Comparison of ENCODE assay signal across 8 cellular contexts in genomic region chr12:122837306-122838265, GRCh38. TPM values are rescaled to one million over a fixed set of nuclear protein-coding genes. Genes with fewer than 3 reads are reported as not detected.
DNase-seq lines count a peak whose midpoint lies in the region; ATAC-seq, FAIRE-seq and TF ChIP-seq lines count a peak whose summit lies in the region.

No MANE protein-coding gene starts in this region.

- POLR2A ChIA-PET in A549 (lab: Yijun Ruan, JAX), result no interaction called here

- no peaks in the 10 kb centered on the region for H3K9me3 ChIP-seq in A549
- no peaks in the 10 kb centered on the region for H3K9me3 ChIP-seq in liver (ENCODE audit: control insufficient read depth in 4 of 4, low read length in 3 of 4)

- TF ChIP-seq RAD21 in A549 (conservative IDR thresholded peaks at IDR 0.05 in 1 of 2, IDR thresholded peaks at IDR 0.05 in 1 of 2) (no peak), liver (IDR thresholded peaks at IDR 0.05) (no peak)

- H3K4me3 ChIP-seq in A549 (no peak overlapping the region), H7 (ENCODE audit: insufficient read depth, low read depth, low read length) (no peak overlapping the region), liver (ENCODE audit: low read depth in 1 of 3, low read length in 3 of 3) (peak overlapping the region in 2 of 3 donors; percentile 39 to 88)

- intact Hi-C loops in activated T-helper 2 cell treated with anti-CD3 and anti-CD28 coated beads, Interferon-gamma antibody, Interleukin-2, Interleukin-4, amounts not matched to agents 10 μg/mL and 5 μg/mL and 100 μg/mL, durations not matched to agents 14 hours and 24 hours and 36 hours (cut with micrococcal nuclease), result no loop called here

- no peak for TF ChIP-seq POLR2A in A549 (IDR thresholded peaks at IDR 0.05; ENCODE audit: low read length)

- ATAC-seq in A549 (no peak), HG03196 (IDR thresholded peaks at IDR 0.05; ENCODE audit: unreplicated experiment) (no peak)

- no peak for TF ChIP-seq EP300 in A549 (IDR thresholded peaks at IDR 0.05)

- H3K36me3 ChIP-seq in H7 (replicated peaks; ENCODE audit: control insufficient read depth, insufficient read depth, low read length) (no peaks in the 10 kb centered on the region), liver (ENCODE audit: control insufficient read depth in 4 of 4, insufficient read depth in 3 of 4, low read depth in 1 of 4, low read length in 3 of 4) (no peaks in the 10 kb centered on the region)

- peak overlapping the region in 1 of 2 donors; percentile 58 for H3K9ac ChIP-seq in liver (ENCODE audit: low read depth in 1 of 2, low read length in 2 of 2)

- DNase-seq in A549 (ENCODE audit: low read depth in 1 of 2, low spot score in 1 of 2), result no peak
- DNase-seq in H7, result peak; percentile 43
- DNase-seq in activated T-helper 2 cell treated with anti-CD3 and anti-CD28 coated beads, Interferon-gamma antibody, Interleukin-2, Interleukin-4, amounts not matched to agents 10 μg/mL and 5 μg/mL and 100 μg/mL, durations not matched to agents 14 hours and 24 hours and 36 hours (ENCODE audit: low spot score), result no peak
- DNase-seq in GM03348 (ENCODE audit: low spot score), result no peak
- no peak for DNase-seq in H4 (ENCODE audit: low spot score)
- DNase-seq in NCI-H510A treated with DMSO at 0.1 percent for 48 hours (lab: John Stamatoyannopoulos, UW), result no peak

- H3K27me3 ChIP-seq in H7 (ENCODE audit: control insufficient read depth, insufficient read depth, low read length) (peaks cover 12% of the 10 kb centered on the region), liver (ENCODE audit: control insufficient read depth in 4 of 4, insufficient read depth in 4 of 4, low read length in 3 of 4) (no peaks in the 10 kb centered on the region)

- no peaks in the 10 kb centered on the region for H3K9me3 Mint-ChIP-seq in activated T-helper 2 cell treated with anti-CD3 and anti-CD28 coated beads, Interferon-gamma antibody, Interleukin-2, Interleukin-4, amounts not matched to agents 10 μg/mL and 5 μg/mL and 100 μg/mL, durations not matched to agents 14 hours and 24 hours and 36 hours

- peak overlapping the region; percentile 35; the same call in 1 of the 3 replicates for H3K4me2 ChIP-seq in A549

- peaks cover 14% of the 10 kb centered on the region for H3K36me3 Mint-ChIP-seq in activated T-helper 2 cell treated with anti-CD3 and anti-CD28 coated beads, Interferon-gamma antibody, Interleukin-2, Interleukin-4, amounts not matched to agents 10 μg/mL and 5 μg/mL and 100 μg/mL, durations not matched to agents 14 hours and 24 hours and 36 hours (ENCODE audit: low read depth)

- peak overlapping the region; percentile 27 for H3K4me3 Mint-ChIP-seq in activated T-helper 2 cell treated with anti-CD3 and anti-CD28 coated beads, Interferon-gamma antibody, Interleukin-2, Interleukin-4, amounts not matched to agents 10 μg/mL and 5 μg/mL and 100 μg/mL, durations not matched to agents 14 hours and 24 hours and 36 hours (ENCODE audit: low read depth)

- H3K27me3 Mint-ChIP-seq in activated T-helper 2 cell treated with anti-CD3 and anti-CD28 coated beads, Interferon-gamma antibody, Interleukin-2, Interleukin-4, amounts not matched to agents 10 μg/mL and 5 μg/mL and 100 μg/mL, durations not matched to agents 14 hours and 24 hours and 36 hours (ENCODE audit: low read depth), result peaks cover 14% of the 10 kb centered on the region

- TF ChIP-seq CTCF in A549 (IDR thresholded peaks at IDR 0.05) (no peak), liver (IDR thresholded peaks at IDR 0.05; ENCODE audit: low read depth, low read length, missing input control) (no peak)

- H3K27ac ChIP-seq in A549 (no peak overlapping the region), liver (ENCODE audit: low read depth in 1 of 2, low read length in 2 of 2) (peak overlapping the region; percentile 70 to 94)

- no peak for FAIRE-seq in A549 (lab: Jason Lieb, UNC)

- peaks cover 39% of the 10 kb centered on the region for H3K4me1 ChIP-seq in A549
- H3K4me1 ChIP-seq in liver (ENCODE audit: control insufficient read depth in 4 of 4, insufficient read depth in 4 of 4, low read length in 3 of 4), result peaks cover 13 to 65% (median 45%) of the 10 kb centered on the region in 4 donors

- CTCF ChIA-PET in A549 (lab: Yijun Ruan, JAX), result interaction anchor here (1.0 to 1.5 kb wide), 4 partner anchors 10 to 44 kb away, joined by 4 to 6 read pairs (median 4); no protein-coding TSS in a partner anchor

- no peak overlapping the region for H3K27ac Mint-ChIP-seq in activated T-helper 2 cell treated with anti-CD3 and anti-CD28 coated beads, Interferon-gamma antibody, Interleukin-2, Interleukin-4, amounts not matched to agents 10 μg/mL and 5 μg/mL and 100 μg/mL, durations not matched to agents 14 hours and 24 hours and 36 hours

- WGBS in A549 (ENCODE audit: missing lambda C conversion rate), result 83% methylated on average over 22 of the region's 22 CpGs
- WGBS in liver, result 45% methylated on average over 22 of the region's 22 CpGs

- peaks cover 23% of the 10 kb centered on the region for H3K4me1 Mint-ChIP-seq in activated T-helper 2 cell treated with anti-CD3 and anti-CD28 coated beads, Interferon-gamma antibody, Interleukin-2, Interleukin-4, amounts not matched to agents 10 μg/mL and 5 μg/mL and 100 μg/mL, durations not matched to agents 14 hours and 24 hours and 36 hours (ENCODE audit: low read depth)

TF ChIP-seq in A549, 52 proteins besides CTCF, POLR2A, EP300 and RAD21:
- TF ChIP-seq GATA3 (IDR thresholded peaks at IDR 0.05; ENCODE audit: borderline replicate concordance) (no peak), RNF2 (IDR thresholded peaks at IDR 0.05; ENCODE audit: borderline replicate concordance, low read depth) (no peak), NR3C1 (IDR thresholded peaks at IDR 0.05) (no peak)

TF ChIP-seq in liver, 16 proteins besides CTCF, POLR2A, EP300 and RAD21 (continues in another document):
- TF ChIP-seq ZBTB33 (IDR thresholded peaks at IDR 0.05) (no peak), HNF4A (conservative IDR thresholded peaks at IDR 0.05) (peak in 1 of 2 donors; percentile 40)

RNA-seq across cellular contexts. Expression of gene HIP1R, which starts 2.3 kb away (rescaled TPM):
- 9.0 and 10.3 TPM in 2 replicates for polyA plus RNA-seq in A549 (2011; rRNA removed)
- polyA plus RNA-seq in A549 (2012; cell fraction: cytosol; rRNA removed), result 14.6 and 16.8 TPM in 2 replicates
- polyA plus RNA-seq in A549 (2012; cell fraction: nucleus; rRNA removed), result 85.5 and 100 TPM in 2 replicates
- 9.1 to 11.2 TPM (median 10.6 TPM) in 3 replicates for polyA plus RNA-seq in A549 (2017; fragmentation: RNase III; extraction: RNeasy Plus Mini Kit Qiagen cat#74134 plus additional on column Dnase treatment)
- 18.0 and 19.9 TPM in 2 replicates for polyA minus RNA-seq in A549 (2011; rRNA and poly(A)+ RNA removed)
- total RNA-seq in H7 (2014; rRNA removed; shearing (Covaris generic)), result 33.6 and 35.6 TPM in 2 replicates
- total RNA-seq in activated T-helper 2 cell treated with anti-CD3 and anti-CD28 coated beads, Interferon-gamma antibody, Interleukin-2, Interleukin-4, amounts not matched to agents 10 μg/mL and 5 μg/mL and 100 μg/mL, durations not matched to agents 14 hours and 24 hours and 36 hours, result 28.8 and 29.0 TPM in 2 replicates
- total RNA-seq in liver, result 10 to 100 TPM; 18.3 to 52.5 TPM
- polyA plus RNA-seq in liver, result 10 to 100 TPM; 12.4 to 15.8 TPM
- total RNA-seq in H4 (2014; rRNA removed; shearing (Covaris generic)), result 22.0 and 25.6 TPM in 2 replicates

RNA-seq across cellular contexts. Expression of gene VPS37B, which starts 58.3 kb away (rescaled TPM):
- polyA plus RNA-seq in A549 (2011; rRNA removed) (14.4 and 18.6 TPM in 2 replicates), A549 (2017; fragmentation: RNase III; extraction: RNeasy Plus Mini Kit Qiagen cat#74134 plus additional on column Dnase treatment) (16.0 to 17.0 TPM (median 16.2 TPM) in 3 replicates), liver (1 to 10 TPM; 2.3 to 3.2 TPM)
- polyA plus RNA-seq in A549 (2012; cell fraction: cytosol; rRNA removed), result 21.2 and 21.5 TPM in 2 replicates
- 27.6 and 29.8 TPM in 2 replicates for polyA plus RNA-seq in A549 (2012; cell fraction: nucleus; rRNA removed)
- 12.1 and 14.6 TPM in 2 replicates for polyA minus RNA-seq in A549 (2011; rRNA and poly(A)+ RNA removed)
- 14.7 and 20.9 TPM in 2 replicates for total RNA-seq in H7 (2014; rRNA removed; shearing (Covaris generic))
- 11.5 and 11.7 TPM in 2 replicates for total RNA-seq in activated T-helper 2 cell treated with anti-CD3 and anti-CD28 coated beads, Interferon-gamma antibody, Interleukin-2, Interleukin-4, amounts not matched to agents 10 μg/mL and 5 μg/mL and 100 μg/mL, durations not matched to agents 14 hours and 24 hours and 36 hours
- total RNA-seq in liver, result 1 to 10 TPM; 4.4 to 6.8 TPM
- total RNA-seq in H4 (2014; rRNA removed; shearing (Covaris generic)), result 29.2 and 44.0 TPM in 2 replicates

Comparison
In these comparisons a context has a peak if more than half of its experiments do, and no peak if none do; other contexts are left out.
1. H3K27ac ChIP-seq: peak in liver (2 of 2); none in A549 (0 of 2).
2. H3K4me3 ChIP-seq: peak in liver (2 of 3); none in A549 (single experiment) and H7 (single experiment).